8 cellular contexts compared by ENCODE assay signal in the genomic region with DNA sequence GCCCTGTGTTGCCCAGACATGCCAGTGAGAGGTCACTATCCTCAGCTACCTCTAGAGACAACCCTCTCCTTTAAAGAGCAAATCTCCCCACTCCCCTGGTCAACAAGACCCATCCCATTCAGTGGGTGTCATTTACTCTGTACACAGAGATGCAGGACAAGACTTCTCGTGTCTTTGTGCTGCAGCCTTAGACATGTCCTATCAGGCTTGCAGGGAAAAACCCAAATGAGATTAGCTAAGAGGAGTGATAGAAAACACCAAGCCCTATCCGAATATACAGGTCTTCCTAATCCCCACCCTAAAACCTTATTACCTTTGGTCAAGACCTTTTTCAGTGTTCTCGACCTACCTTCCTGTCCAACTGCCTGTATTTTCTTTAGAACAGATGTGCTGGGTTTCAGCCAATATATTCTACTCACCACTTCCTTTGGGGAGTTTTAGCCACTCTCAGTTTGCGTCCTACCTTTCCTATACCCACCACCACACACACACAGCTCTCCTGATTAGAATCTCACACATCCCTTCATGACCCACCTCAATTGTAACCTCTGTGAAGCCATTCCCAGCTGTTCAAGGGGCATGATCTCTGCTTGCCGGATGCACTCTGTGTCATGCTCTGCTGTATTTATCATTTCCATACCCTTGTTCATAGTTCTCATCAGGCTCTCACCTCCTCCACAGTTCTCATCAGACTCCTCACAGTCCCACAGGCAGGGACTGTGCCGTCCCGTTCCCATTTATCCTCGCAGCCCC. TPM values are rescaled to one million over a fixed set of nuclear protein-coding genes. Genes with fewer than 3 reads are reported as not detected.
DNase-seq lines count a peak whose midpoint lies in the region; ATAC-seq lines count a peak whose summit lies in the region.

No MANE protein-coding gene starts in this region.

- peak; percentile 43 for ATAC-seq in HG03025 (IDR thresholded peaks at IDR 0.05; ENCODE audit: low FRiP score, unreplicated experiment)
- peak; percentile 76 for ATAC-seq in activated T-helper 17 cell treated with anti-CD3 and anti-CD28 coated beads, Interleukin-2, amount 50 U/mL, for 72 hours (replicated peaks)

- H3K27me3 Mint-ChIP-seq in activated CD4-positive, alpha-beta memory T cell treated with anti-CD3 and anti-CD28 coated beads, Interleukin-2, amount 10 ng/mL, durations not matched to agents 7 days and 5 days: no peaks in the 10 kb centered on the region
- H3K27me3 Mint-ChIP-seq in activated CD4-positive, alpha-beta memory T cell treated with anti-CD3 and anti-CD28 coated beads for 36 hours: no peaks in the 10 kb centered on the region
- no peaks in the 10 kb centered on the region for H3K27me3 Mint-ChIP-seq in activated T-helper 17 cell treated with anti-CD3 and anti-CD28 coated beads, Interleukin-2, amount 50 U/mL, for 72 hours
- no peaks in the 10 kb centered on the region for H3K27me3 Mint-ChIP-seq in stimulated activated naive CD8-positive, alpha-beta T cell treated with anti-CD3 and anti-CD28 coated beads, Interleukin-15, Interleukin-2, amounts not matched to agents 100 ng/mL and 50 ng/mL, for 24 hours

- H3K4me3 Mint-ChIP-seq in activated CD4-positive, alpha-beta memory T cell treated with anti-CD3 and anti-CD28 coated beads, Interleukin-2, amount 10 ng/mL, durations not matched to agents 7 days and 5 days: no peak overlapping the region
- no peak overlapping the region for H3K4me3 Mint-ChIP-seq in activated CD4-positive, alpha-beta memory T cell treated with anti-CD3 and anti-CD28 coated beads for 36 hours
- peak overlapping the region; percentile 25 for H3K4me3 Mint-ChIP-seq in activated T-helper 17 cell treated with anti-CD3 and anti-CD28 coated beads, Interleukin-2, amount 50 U/mL, for 72 hours
- no peak overlapping the region for H3K4me3 Mint-ChIP-seq in stimulated activated naive CD8-positive, alpha-beta T cell treated with anti-CD3 and anti-CD28 coated beads, Interleukin-15, Interleukin-2, amounts not matched to agents 100 ng/mL and 50 ng/mL, for 24 hours

- peak overlapping the region; percentile 47 for H3K27ac Mint-ChIP-seq in activated CD4-positive, alpha-beta memory T cell treated with anti-CD3 and anti-CD28 coated beads, Interleukin-2, amount 10 ng/mL, durations not matched to agents 7 days and 5 days
- no peak overlapping the region for H3K27ac Mint-ChIP-seq in activated CD4-positive, alpha-beta memory T cell treated with anti-CD3 and anti-CD28 coated beads for 36 hours
- peak overlapping the region; percentile 42 for H3K27ac Mint-ChIP-seq in activated T-helper 17 cell treated with anti-CD3 and anti-CD28 coated beads, Interleukin-2, amount 50 U/mL, for 72 hours
- H3K27ac Mint-ChIP-seq in stimulated activated naive CD8-positive, alpha-beta T cell treated with anti-CD3 and anti-CD28 coated beads, Interleukin-15, Interleukin-2, amounts not matched to agents 100 ng/mL and 50 ng/mL, for 24 hours: peak overlapping the region; percentile 70

- CTCF ChIA-PET in activated CD4-positive, alpha-beta memory T cell treated with anti-CD3 and anti-CD28 coated beads, Interleukin-2, amount 10 ng/mL, durations not matched to agents 7 days and 5 days (lab: Charles Lee): interaction anchor here (0.5 to 1.0 kb wide), 2 partner anchors 115 to 1189 kb away, joined by 3 read pairs; no protein-coding TSS in a partner anchor
- CTCF ChIA-PET in activated CD4-positive, alpha-beta memory T cell treated with anti-CD3 and anti-CD28 coated beads for 36 hours (lab: Charles Lee): interaction anchor here (0.6 to 1.6 kb wide), 3 partner anchors 42 to 125 kb away, joined by 3 to 4 read pairs (median 3); no protein-coding TSS in a partner anchor

- peaks cover 43% of the 10 kb centered on the region for H3K4me1 Mint-ChIP-seq in activated CD4-positive, alpha-beta memory T cell treated with anti-CD3 and anti-CD28 coated beads, Interleukin-2, amount 10 ng/mL, durations not matched to agents 7 days and 5 days
- peaks cover 38% of the 10 kb centered on the region for H3K4me1 Mint-ChIP-seq in activated CD4-positive, alpha-beta memory T cell treated with anti-CD3 and anti-CD28 coated beads for 36 hours (ENCODE audit: low read depth)
- peaks cover 23% of the 10 kb centered on the region for H3K4me1 Mint-ChIP-seq in activated T-helper 17 cell treated with anti-CD3 and anti-CD28 coated beads, Interleukin-2, amount 50 U/mL, for 72 hours
- peaks cover 40% of the 10 kb centered on the region for H3K4me1 Mint-ChIP-seq in stimulated activated naive CD8-positive, alpha-beta T cell treated with anti-CD3 and anti-CD28 coated beads, Interleukin-15, Interleukin-2, amounts not matched to agents 100 ng/mL and 50 ng/mL, for 24 hours (ENCODE audit: low read depth)

- peaks cover 3% of the 10 kb centered on the region for H3K36me3 Mint-ChIP-seq in activated CD4-positive, alpha-beta memory T cell treated with anti-CD3 and anti-CD28 coated beads, Interleukin-2, amount 10 ng/mL, durations not matched to agents 7 days and 5 days (ENCODE audit: low read depth)
- H3K36me3 Mint-ChIP-seq in activated CD4-positive, alpha-beta memory T cell treated with anti-CD3 and anti-CD28 coated beads for 36 hours: peaks cover 5% of the 10 kb centered on the region
- no peaks in the 10 kb centered on the region for H3K36me3 Mint-ChIP-seq in activated T-helper 17 cell treated with anti-CD3 and anti-CD28 coated beads, Interleukin-2, amount 50 U/mL, for 72 hours (ENCODE audit: low read depth)
- H3K36me3 Mint-ChIP-seq in stimulated activated naive CD8-positive, alpha-beta T cell treated with anti-CD3 and anti-CD28 coated beads, Interleukin-15, Interleukin-2, amounts not matched to agents 100 ng/mL and 50 ng/mL, for 24 hours (ENCODE audit: low read depth): peaks cover 6% of the 10 kb centered on the region

- POLR2A ChIA-PET in activated CD4-positive, alpha-beta memory T cell treated with anti-CD3 and anti-CD28 coated beads, Interleukin-2, amount 10 ng/mL, durations not matched to agents 7 days and 5 days (lab: Charles Lee): no interaction called here
- POLR2A ChIA-PET in activated CD4-positive, alpha-beta memory T cell treated with anti-CD3 and anti-CD28 coated beads for 36 hours (lab: Charles Lee): interaction anchor here (1.0 to 1.6 kb wide), 2 partner anchors 13 to 38 kb away, joined by 4 read pairs; no protein-coding TSS in a partner anchor

- H3K9me3 Mint-ChIP-seq in activated CD4-positive, alpha-beta memory T cell treated with anti-CD3 and anti-CD28 coated beads, Interleukin-2, amount 10 ng/mL, durations not matched to agents 7 days and 5 days: no peaks in the 10 kb centered on the region
- H3K9me3 Mint-ChIP-seq in activated CD4-positive, alpha-beta memory T cell treated with anti-CD3 and anti-CD28 coated beads for 36 hours: no peaks in the 10 kb centered on the region
- H3K9me3 Mint-ChIP-seq in activated T-helper 17 cell treated with anti-CD3 and anti-CD28 coated beads, Interleukin-2, amount 50 U/mL, for 72 hours: no peaks in the 10 kb centered on the region
- H3K9me3 Mint-ChIP-seq in stimulated activated naive CD8-positive, alpha-beta T cell treated with anti-CD3 and anti-CD28 coated beads, Interleukin-15, Interleukin-2, amounts not matched to agents 100 ng/mL and 50 ng/mL, for 24 hours: no peaks in the 10 kb centered on the region

- no peak for DNase-seq in activated CD4-positive, alpha-beta memory T cell treated with anti-CD3 and anti-CD28 coated beads, Interleukin-2, amount 10 ng/mL, durations not matched to agents 7 days and 5 days
- DNase-seq in activated CD4-positive, alpha-beta memory T cell treated with anti-CD3 and anti-CD28 coated beads for 36 hours: no peak
- DNase-seq in SHP77 (lab: John Stamatoyannopoulos, UW): no peak
- no peak for DNase-seq in NCI-H2029 treated with DMSO at 0.1 percent for 48 hours (lab: John Stamatoyannopoulos, UW)
- no peak for DNase-seq in DMS53 (lab: John Stamatoyannopoulos, UW)

- intact Hi-C loops in activated CD4-positive, alpha-beta memory T cell treated with anti-CD3 and anti-CD28 coated beads for 36 hours (cut with micrococcal nuclease): loop anchor here (2.0 kb wide), 1 partner anchor 14 kb away; no protein-coding TSS in a partner anchor

RNA-seq across cellular contexts. Expression of a gene that starts 39.7 kb away (rescaled TPM):
- total RNA-seq in activated CD4-positive, alpha-beta memory T cell treated with anti-CD3 and anti-CD28 coated beads, Interleukin-2, amount 10 ng/mL, durations not matched to agents 7 days and 5 days: 1 to 10 TPM; 5.7 to 6.5 TPM
- total RNA-seq in activated CD4-positive, alpha-beta memory T cell treated with anti-CD3 and anti-CD28 coated beads for 36 hours: 1 to 10 TPM; 2.4 to 2.6 TPM
- 1 to 10 TPM; 1.7 to 5.4 TPM for total RNA-seq in activated T-helper 17 cell treated with anti-CD3 and anti-CD28 coated beads, Interleukin-2, amount 50 U/mL, for 72 hours
